ENCODE assay signal across 2 cellular contexts in genomic region chr4:92254767-92255442, GRCh38.
TF ChIP-seq lines count a peak whose summit lies in the region.

No MANE protein-coding gene starts in this region.

TF ChIP-seq in GM23338, 12 proteins besides CTCF, POLR2A, EP300 and RAD21 (continued from another document):
- TF ChIP-seq ETS1 (IDR thresholded peaks at IDR 0.05) (peak; percentile 35), ZNF114 (CRISPR knock-in tag; IDR thresholded peaks at IDR 0.05) (0 out of 2 replicates have a peak, but pooled peaks have one; percentile 8), REST (IDR thresholded peaks at IDR 0.05; ENCODE audit: unreplicated experiment) (peak; percentile 23), POLR2AphosphoS5 (IDR thresholded peaks at IDR 0.05; ENCODE audit: low read depth) (peak; percentile 82), EZH2phosphoT487 (IDR thresholded peaks at IDR 0.05; ENCODE audit: unreplicated experiment) (no peak)

TF ChIP-seq in WTC11, 78 proteins besides CTCF, POLR2A, EP300 and RAD21 (continued from another document and continues in another):
- TF ChIP-seq FOXP1 (CRISPR knock-in tag; IDR thresholded peaks at IDR 0.05; ENCODE audit: borderline replicate concordance) (peak; percentile 97), SMAD4 (CRISPR knock-in tag; IDR thresholded peaks at IDR 0.05) (peak; percentile 74), FOXK1 (CRISPR knock-in tag; IDR thresholded peaks at IDR 0.05) (peak; percentile 36; the same call in 1 of the 2 replicates), GRHL2 (CRISPR knock-in tag; IDR thresholded peaks at IDR 0.05; ENCODE audit: insufficient replicate concordance, severe bottlenecking) (no peak), TCF7 (CRISPR knock-in tag; IDR thresholded peaks at IDR 0.05; ENCODE audit: low read depth) (no peak; the same call in 1 of the 2 replicates), E2F4 (CRISPR knock-in tag; IDR thresholded peaks at IDR 0.05; ENCODE audit: borderline replicate concordance, low read depth) (no peak; the same call in 1 of the 2 replicates), IRF1 (CRISPR knock-in tag; IDR thresholded peaks at IDR 0.05) (peak; percentile 95), AFF4 (CRISPR knock-in tag; IDR thresholded peaks at IDR 0.05; ENCODE audit: borderline replicate concordance) (peak; percentile 70), MLX (CRISPR knock-in tag; IDR thresholded peaks at IDR 0.05) (no peak), ZBTB21 (CRISPR knock-in tag; IDR thresholded peaks at IDR 0.05; ENCODE audit: borderline replicate concordance) (peak; percentile 62), E2F1 (CRISPR knock-in tag; IDR thresholded peaks at IDR 0.05) (peak; percentile 88; the same call in 1 of the 2 replicates), ZNF281 (CRISPR knock-in tag; IDR thresholded peaks at IDR 0.05) (no peak), PRDM15 (CRISPR knock-in tag; IDR thresholded peaks at IDR 0.05) (0 out of 2 replicates have a peak, but pooled peaks have one; percentile 22), HMGXB4 (CRISPR knock-in tag; IDR thresholded peaks at IDR 0.05) (0 out of 2 replicates have a peak, but pooled peaks have one; percentile 5), ATF2 (CRISPR knock-in tag; IDR thresholded peaks at IDR 0.05; ENCODE audit: borderline replicate concordance, low read depth) (no peak), USF1 (CRISPR knock-in tag; IDR thresholded peaks at IDR 0.05) (0 out of 2 replicates have a peak, but pooled peaks have one; percentile 31), KAT7 (CRISPR knock-in tag; IDR thresholded peaks at IDR 0.05; ENCODE audit: borderline replicate concordance) (peak; percentile 4), ERG (CRISPR knock-in tag; IDR thresholded peaks at IDR 0.05) (0 out of 2 replicates have a peak, but pooled peaks have one; percentile 14), STAT6 (CRISPR knock-in tag; conservative IDR thresholded peaks at IDR 0.05; ENCODE audit: low read depth) (peak; percentile 36; the same call in 1 of the 2 replicates), CREM (CRISPR knock-in tag; IDR thresholded peaks at IDR 0.05) (0 out of 2 replicates have a peak, but pooled peaks have one; percentile 31), ZMAT4 (CRISPR knock-in tag; IDR thresholded peaks at IDR 0.05) (peak; percentile 89), NFATC4 (CRISPR knock-in tag; IDR thresholded peaks at IDR 0.05) (peak; percentile 76; the same call in 1 of the 2 replicates)
